ENCODE assay signal across 8 cellular contexts in genomic region chr1:207815913-207816312, GRCh38.
A peak's percentile ranks its signal among the peaks of the same experiment; 100 is the strongest.
DNase-seq lines count a peak whose midpoint lies in the region; ATAC-seq and TF ChIP-seq lines count a peak whose summit lies in the region.

No MANE protein-coding gene starts in this region.

- POLR2A ChIA-PET in PC-3 (lab: Charles Lee; ENCODE audit: unreplicated experiment) = no interaction called here

- H3K79me2 ChIP-seq in DND-41 (ENCODE audit: insufficient read depth, low read length) (peaks cover 96% of the 10 kb centered on the region), PC-3 (ENCODE audit: low read length) (peaks cover 13% of the 10 kb centered on the region), GM23338 (replicated peaks; ENCODE audit: insufficient read depth) (no peaks in the 10 kb centered on the region)

- no peaks in the 10 kb centered on the region for H3K9me3 Mint-ChIP-seq in GM23338

- H2AFZ ChIP-seq in DND-41 (ENCODE audit: low read depth, low read length) = no peak overlapping the region
- no peak overlapping the region for H2AFZ ChIP-seq in PC-3 (ENCODE audit: low read length)
- H2AFZ ChIP-seq in GM23338 = no peak overlapping the region

- H3K4me2 ChIP-seq in DND-41 (ENCODE audit: insufficient read depth, low read length) (no peak overlapping the region), PC-3 (ENCODE audit: low read length) (peak overlapping the region; percentile 28), GM23338 (no peak overlapping the region)

- H3K4me3 ChIP-seq in DND-41 (ENCODE audit: low read depth in 1 of 2, low read length in 2 of 2) (no peak overlapping the region), PC-3 (ENCODE audit: low read length) (no peak overlapping the region), cardiac fibroblast (replicated peaks in 1 of 2; ENCODE audit: low read depth in 2 of 2, low read length in 2 of 2) (no peak overlapping the region), spleen (peak overlapping the region in 1 of 8 donors; percentile 30), GM23338 (no peak overlapping the region)

- CTCF ChIA-PET in PC-3 (lab: Charles Lee) = no interaction called here

- H3K9me3 ChIP-seq in DND-41 (ENCODE audit: insufficient read depth, low read length, severe bottlenecking) = no peaks in the 10 kb centered on the region
- no peaks in the 10 kb centered on the region for H3K9me3 ChIP-seq in PC-3 (ENCODE audit: low read length)
- H3K9me3 ChIP-seq in spleen = no peaks in the 10 kb centered on the region

- no peak overlapping the region for H3K9ac ChIP-seq in DND-41 (ENCODE audit: low read depth, low read length)
- H3K9ac ChIP-seq in PC-3 (ENCODE audit: low read length) = no peak overlapping the region

- intact Hi-C loops in PC-3 (cut with micrococcal nuclease) (no loop called here), spleen (cut with DNase I; ENCODE audit: low total_unique reads) (no loop called here)

- ATAC-seq in DND-41 (ENCODE audit: insufficient read depth, low read depth) = peak; percentile 61; the same call in 2 of the 3 replicates
- peak; percentile 41 for ATAC-seq in PC-3
- ATAC-seq in GM23338 = no peak
- no peak for ATAC-seq in HG03196 (IDR thresholded peaks at IDR 0.05; ENCODE audit: unreplicated experiment)
- ATAC-seq in GM19463 (IDR thresholded peaks at IDR 0.05; ENCODE audit: unreplicated experiment) = no peak

- no peak overlapping the region for H3K27ac Mint-ChIP-seq in GM23338

- peaks cover 6% of the 10 kb centered on the region; the same call in 1 of the 3 replicates for H3K4me1 Mint-ChIP-seq in GM23338

- TF ChIP-seq POLR2A in spleen (IDR thresholded peaks at IDR 0.05) = no peak

- H3K27ac ChIP-seq in DND-41 (ENCODE audit: low read length) = peak overlapping the region; percentile 59; the same call in 1 of the 2 replicates
- peak overlapping the region; percentile 60 for H3K27ac ChIP-seq in PC-3 (ENCODE audit: low read length)
- peak overlapping the region in 6 of 8 donors; percentile 7 to 82 (median 32) for H3K27ac ChIP-seq in spleen
- H3K27ac ChIP-seq in GM23338 (ENCODE audit: low read depth) = no peak overlapping the region

- TF ChIP-seq CTCF in DND-41 (IDR thresholded peaks at IDR 0.05; ENCODE audit: borderline replicate concordance, extremely low read depth, low read length, poor library complexity, severe bottlenecking) (no peak), PC-3 (conservative IDR thresholded peaks at IDR 0.05; ENCODE audit: low read depth, low read length) (no peak), cardiac fibroblast (IDR thresholded peaks at IDR 0.05; ENCODE audit: low read depth, low read length) (no peak), spleen (IDR thresholded peaks at IDR 0.05 in 8 of 11, conservative IDR thresholded peaks at IDR 0.05 in 3 of 11) (no peak), GM23338 (conservative IDR thresholded peaks at IDR 0.05; ENCODE audit: low read depth in 2 of 2) (no peak)

- H3K27me3 ChIP-seq in DND-41 (ENCODE audit: insufficient read depth, low read length, poor library complexity) (no peaks in the 10 kb centered on the region), PC-3 (ENCODE audit: low read length) (no peaks in the 10 kb centered on the region), spleen (replicated peaks in 1 of 7) (no peaks in the 10 kb centered on the region), GM23338 (ENCODE audit: insufficient read depth) (no peaks in the 10 kb centered on the region)

- H3F3A ChIP-seq in PC-3 (ENCODE audit: low read length, unreplicated experiment) = no peaks in the 10 kb centered on the region
- H3F3A ChIP-seq in GM23338 (replicated peaks; ENCODE audit: low read depth) = no peaks in the 10 kb centered on the region

- H3K36me3 Mint-ChIP-seq in GM23338 (ENCODE audit: low read depth) = no peaks in the 10 kb centered on the region; the same call in 2 of the 3 replicates

- no peak overlapping the region for H3K4me3 Mint-ChIP-seq in GM23338

- H3K27me3 Mint-ChIP-seq in GM23338 (ENCODE audit: insufficient read depth, low read depth, poor library complexity) = peaks cover 11% of the 10 kb centered on the region

- BruUV-seq in PC-3 (replicated peaks; lab: Mats Ljungman, UMichigan) = no TSS peak

- no peaks in the 10 kb centered on the region for H3K9me2 ChIP-seq in PC-3 (replicated peaks; ENCODE audit: low read length)
- H3K9me2 ChIP-seq in GM23338 (ENCODE audit: insufficient read depth) = no peaks in the 10 kb centered on the region

- H3K36me3 ChIP-seq in DND-41 (ENCODE audit: insufficient read depth, low read length) (peaks cover 95% of the 10 kb centered on the region), PC-3 (ENCODE audit: low read depth, low read length) (peaks cover 24% of the 10 kb centered on the region; the same call in 1 of the 2 replicates), spleen (peaks cover 6 to 100% (median 74%) of the 10 kb centered on the region in 6 donors), GM23338 (ENCODE audit: insufficient read depth) (no peaks in the 10 kb centered on the region)

- DNase-seq in DND-41 (peak; percentile 18), PC-3 (peak; percentile 85), cardiac fibroblast (ENCODE audit: low read depth in 2 of 2) (peak; percentile 23 to 64), spleen (no peak), GM23338 (ENCODE audit: low spot score) (no peak), NCI-H69 (lab: John Stamatoyannopoulos, UW) (no peak)

- H3K4me1 ChIP-seq in DND-41 (ENCODE audit: insufficient read depth, low read length) = no peaks in the 10 kb centered on the region
- peaks cover 33% of the 10 kb centered on the region for H3K4me1 ChIP-seq in PC-3 (ENCODE audit: insufficient read depth, low read length)
- H3K4me1 ChIP-seq in spleen = peaks cover 66 to 98% (median 95%) of the 10 kb centered on the region in 6 donors
- no peaks in the 10 kb centered on the region for H3K4me1 ChIP-seq in GM23338 (ENCODE audit: insufficient read depth)

- peaks cover 93% of the 10 kb centered on the region for H4K20me1 ChIP-seq in DND-41 (ENCODE audit: insufficient read depth, low read length)
- H4K20me1 ChIP-seq in PC-3 (ENCODE audit: low read length) = 0 out of 2 replicates have a peak, but pooled peaks cover 3% of the 10 kb centered on the region
- no peaks in the 10 kb centered on the region for H4K20me1 ChIP-seq in GM23338 (replicated peaks; ENCODE audit: insufficient read depth)

- WGBS in spleen, 5 donors = 25 to 62% (median 50%) methylated on average over 2 of the region's 2 CpGs

TF ChIP-seq in GM23338, 12 proteins besides CTCF, POLR2A, EP300 and RAD21 (continues in another document):
- TF ChIP-seq EZH2 (IDR thresholded peaks at IDR 0.05; ENCODE audit: low read depth, unreplicated experiment) (no peak), NANOG (IDR thresholded peaks at IDR 0.05; ENCODE audit: borderline replicate concordance) (no peak), EZH2phosphoT487 (IDR thresholded peaks at IDR 0.05; ENCODE audit: unreplicated experiment) (no peak), STAT1 (IDR thresholded peaks at IDR 0.05; ENCODE audit: unreplicated experiment) (no peak)

Comparison
In these comparisons a context has a peak if more than half of its experiments do, and no peak if none do; other contexts are left out.
1. ATAC-seq: peak in DND-41 (single experiment) and PC-3 (single experiment); none in GM23338 (single experiment), HG03196 (single experiment) and GM19463 (single experiment).
2. DNase-seq: peak in DND-41 (single experiment), PC-3 (single experiment) and cardiac fibroblast (2 of 2); none in spleen (single experiment), GM23338 (single experiment) and NCI-H69 (single experiment).